ENCODE assay signal across 1 cellular context in genomic region chr3:40524571-40525285, GRCh38.
A peak's percentile ranks its signal among the peaks of the same experiment; 100 is the strongest.
TF ChIP-seq lines count a peak whose summit lies in the region.

Gene ZNF621, plus strand, starts transcription at chr3:40524960. Its CDS starts 881 bp downstream, at chr3:40525841.

TF ChIP-seq in H1, 55 proteins besides CTCF, POLR2A, EP300 and RAD21 (continued from another document):
- TF ChIP-seq ATF2 (IDR thresholded peaks at IDR 0.05; ENCODE audit: low read length) (no peak), KDM4A (IDR thresholded peaks at IDR 0.05; ENCODE audit: low read depth, low read length, severe bottlenecking) (peak; percentile 79), MAX (IDR thresholded peaks at IDR 0.05) (peak; percentile 80), TEAD4 (IDR thresholded peaks at IDR 0.05; ENCODE audit: low read depth, low read length) (no peak), TBP (IDR thresholded peaks at IDR 0.05; ENCODE audit: low read depth, low read length) (peak; percentile 93), TCF12 (IDR thresholded peaks at IDR 0.05; ENCODE audit: low read depth, low read length) (0 out of 2 replicates have a peak, but pooled peaks have one; percentile 4), HDAC6 (IDR thresholded peaks at IDR 0.05; ENCODE audit: low read depth, low read length) (no peak), CBX5 (IDR thresholded peaks at IDR 0.05; ENCODE audit: low read depth, low read length) (no peak), RNF2 (IDR thresholded peaks at IDR 0.05; ENCODE audit: borderline replicate concordance, low read depth, low read length, missing control alignments, poor library complexity, severe bottlenecking) (no peak), CHD1 (IDR thresholded peaks at IDR 0.05; ENCODE audit: low read depth, low read length) (no peak), FOSL1 (IDR thresholded peaks at IDR 0.05; ENCODE audit: insufficient read depth, low read depth, low read length) (no peak), SP2 (IDR thresholded peaks at IDR 0.05; ENCODE audit: low read length) (peak; percentile 87), CEBPB (IDR thresholded peaks at IDR 0.05; ENCODE audit: low read depth, low read length) (no peak), KDM5A (IDR thresholded peaks at IDR 0.05; ENCODE audit: low read length) (no peak), POU5F1 (IDR thresholded peaks at IDR 0.05; ENCODE audit: low read depth, low read length) (no peak), CHD7 (IDR thresholded peaks at IDR 0.05; ENCODE audit: insufficient replicate concordance, low read length) (no peak), RFX5 (IDR thresholded peaks at IDR 0.05; ENCODE audit: borderline replicate concordance, low read depth, low read length) (no peak), SIX5 (IDR thresholded peaks at IDR 0.05; ENCODE audit: low read depth, low read length) (no peak), SAP30 (IDR thresholded peaks at IDR 0.05; ENCODE audit: insufficient read depth, insufficient replicate concordance, low read length) (peak; percentile 36), ATF3 (IDR thresholded peaks at IDR 0.05; ENCODE audit: insufficient read depth, low read depth, low read length) (no peak), ZNF274 (IDR thresholded peaks at IDR 0.05; ENCODE audit: borderline replicate concordance, extremely low read depth, low read length) (no peak), GABPA (IDR thresholded peaks at IDR 0.05; ENCODE audit: borderline replicate concordance, insufficient read depth, low read length) (0 out of 2 replicates have a peak, but pooled peaks have one; percentile 18), NANOG (IDR thresholded peaks at IDR 0.05; ENCODE audit: insufficient read depth, low read depth, low read length, poor library complexity, severe bottlenecking) (no peak), CTBP2 (IDR thresholded peaks at IDR 0.05; ENCODE audit: borderline replicate concordance, insufficient read depth, insufficient read length, low read length) (no peak), POLR2AphosphoS5 (IDR thresholded peaks at IDR 0.05; ENCODE audit: low read depth, low read length) (peak; percentile 91), BRCA1 (IDR thresholded peaks at IDR 0.05; ENCODE audit: low read depth, low read length) (no peak), EZH2 (IDR thresholded peaks at IDR 0.05; ENCODE audit: low read depth, low read length, severe bottlenecking) (no peak), TAF7 (optimal IDR thresholded peaks at IDR 0.05; ENCODE audit: borderline replicate concordance, low read depth, low read length) (peak; percentile 91), GTF2F1 (IDR thresholded peaks at IDR 0.05; ENCODE audit: borderline replicate concordance, low read depth, low read length) (0 out of 2 replicates have a peak, but pooled peaks have one; percentile 38), ASH2L (IDR thresholded peaks at IDR 0.05; ENCODE audit: low read length) (peak; percentile 89), CREB1 (IDR thresholded peaks at IDR 0.05) (no peak; the same call in 1 of the 2 replicates), E2F6 (IDR thresholded peaks at IDR 0.05) (no peak), MAFK (IDR thresholded peaks at IDR 0.05; ENCODE audit: low read depth, low read length) (no peak), CHD2 (IDR thresholded peaks at IDR 0.05; ENCODE audit: low read length) (no peak), JUN (IDR thresholded peaks at IDR 0.05; ENCODE audit: low read depth, low read length) (no peak), USF2 (IDR thresholded peaks at IDR 0.05; ENCODE audit: low read length) (peak; percentile 5; the same call in 1 of the 2 replicates), SP1 (IDR thresholded peaks at IDR 0.05; ENCODE audit: low read depth, low read length) (0 out of 2 replicates have a peak, but pooled peaks have one; percentile 26), NRF1 (IDR thresholded peaks at IDR 0.05; ENCODE audit: low read depth, low read length) (no peak), BCL11A (IDR thresholded peaks at IDR 0.05; ENCODE audit: low read depth in 2 of 2, low read length in 2 of 2) (no peak), YY1 (IDR thresholded peaks at IDR 0.05; ENCODE audit: low read depth, low read length) (peak; percentile 67), PHF8 (conservative IDR thresholded peaks at IDR 0.05; ENCODE audit: low read depth, low read length) (peak; percentile 99), BACH1 (IDR thresholded peaks at IDR 0.05; ENCODE audit: low read length) (peak; percentile 49), SIRT6 (IDR thresholded peaks at IDR 0.05; ENCODE audit: low read length) (no peak), SIN3A (conservative IDR thresholded peaks at IDR 0.05 in 1 of 2, IDR thresholded peaks at IDR 0.05 in 1 of 2; ENCODE audit: low read depth in 1 of 2, low read length in 2 of 2) (peak; percentile 20 to 63; a peak in 1 of 4 replicates), SP4 (IDR thresholded peaks at IDR 0.05; ENCODE audit: low read length) (no peak), CBX8 (IDR thresholded peaks at IDR 0.05; ENCODE audit: borderline replicate concordance, low read depth, low read length) (no peak), SUZ12 (IDR thresholded peaks at IDR 0.05; ENCODE audit: low read length) (no peak)
